In genomic region chr19:11736696-11737095, GRCh38 we compare ENCODE assay signal across 8 cellular contexts. TPM values are rescaled to one million over a fixed set of nuclear protein-coding genes. Genes with fewer than 3 reads are reported as not detected.
DNase-seq lines count a peak whose midpoint lies in the region; ATAC-seq and TF ChIP-seq lines count a peak whose summit lies in the region.

No MANE protein-coding gene starts in this region.

- no peaks in the 10 kb centered on the region for H3K9me3 Mint-ChIP-seq in activated B cell treated with CpG ODN at 0.5 μM for 24 hours

- CTCF ChIA-PET in BJ (lab: Yijun Ruan, JAX) = interaction anchor here (0.8 to 2.6 kb wide), 4 partner anchors 9 to 61 kb away, joined by 3 to 12 read pairs (median 4); partner anchors contain the start of gene ZNF491
- CTCF ChIA-PET in activated B cell treated with CpG ODN at 0.5 μM for 24 hours (lab: Charles Lee) = no interaction called here

- H3F3A ChIP-seq in GM23248 (ENCODE audit: insufficient read depth) = peaks cover 16% of the 10 kb centered on the region; the same call in 1 of the 2 replicates

- H3K36me3 Mint-ChIP-seq in activated B cell treated with CpG ODN at 0.5 μM for 24 hours (ENCODE audit: low read depth) = peaks cover 3% of the 10 kb centered on the region

- H3K9ac ChIP-seq in GM23248 = no peak overlapping the region

- H3K4me3 Mint-ChIP-seq in activated B cell treated with CpG ODN at 0.5 μM for 24 hours = peak overlapping the region; percentile 46

- no peaks in the 10 kb centered on the region for H3K27me3 ChIP-seq in BJ (ENCODE audit: control insufficient read depth, insufficient read depth, low read length)
- H3K27me3 ChIP-seq in GM23248 (replicated peaks; ENCODE audit: insufficient read depth) = no peaks in the 10 kb centered on the region

- peak; percentile 10 for DNase-seq in BJ (ENCODE audit: low read depth)
- peak; percentile 81 for DNase-seq in GM23248
- peak; percentile 15 for DNase-seq in activated B cell treated with CpG ODN at 0.5 μM for 24 hours
- peak; percentile 4 for DNase-seq in inferior parietal cortex (ENCODE audit: extremely low spot score)
- no peak for DNase-seq in NCI-H1105 (lab: John Stamatoyannopoulos, UW)

- ATAC-seq in activated B cell treated with CpG ODN at 0.5 μM for 24 hours (ENCODE audit: low read depth) (no peak), GM21786 (IDR thresholded peaks at IDR 0.05; ENCODE audit: unreplicated experiment) (no peak), HG03378 (IDR thresholded peaks at IDR 0.05; ENCODE audit: unreplicated experiment) (no peak), HG03108 (IDR thresholded peaks at IDR 0.05; ENCODE audit: unreplicated experiment) (no peak)

- H3K9me3 ChIP-seq in GM23248 (ENCODE audit: low read depth) = no peaks in the 10 kb centered on the region

- peaks cover 21% of the 10 kb centered on the region for H3K4me1 ChIP-seq in GM23248 (ENCODE audit: insufficient read depth)

- peak overlapping the region; percentile 54 for H3K4me2 ChIP-seq in GM23248 (ENCODE audit: unreplicated experiment)

- no peak overlapping the region for H3K27ac Mint-ChIP-seq in activated B cell treated with CpG ODN at 0.5 μM for 24 hours

- H3K27ac ChIP-seq in GM23248 = peak overlapping the region; percentile 35

- no peak overlapping the region for H3K4me3 ChIP-seq in BJ (ENCODE audit: low read depth, low read length)
- peak overlapping the region; percentile 82; the same call in 1 of the 2 replicates for H3K4me3 ChIP-seq in GM23248

- in situ Hi-C loops in GM23248 (cut with MboI) = no loop called here

- intact Hi-C loops in activated B cell treated with CpG ODN at 0.5 μM for 24 hours (cut with micrococcal nuclease) = loop anchor here (5.0 kb wide), 1 partner anchor 876 kb away; the partner anchor contains the start of genes ZNF490 and ZNF791

- no peaks in the 10 kb centered on the region for H3K27me3 Mint-ChIP-seq in activated B cell treated with CpG ODN at 0.5 μM for 24 hours

- POLR2A ChIA-PET in BJ (lab: Charles Lee) = interaction anchor here (0.5 kb wide), 1 partner anchor 1206 kb away, joined by 3 read pairs; no protein-coding TSS in a partner anchor
- POLR2A ChIA-PET in activated B cell treated with CpG ODN at 0.5 μM for 24 hours (lab: Charles Lee) = interaction anchor here (0.5 to 0.7 kb wide), 2 partner anchors 10 to 46 kb away, joined by 3 to 12 read pairs; no protein-coding TSS in a partner anchor

- peaks cover 25% of the 10 kb centered on the region for H3K4me1 Mint-ChIP-seq in activated B cell treated with CpG ODN at 0.5 μM for 24 hours

- H4K20me1 ChIP-seq in GM23248 (ENCODE audit: insufficient read depth) = no peaks in the 10 kb centered on the region

- H3K9me2 ChIP-seq in GM23248 (ENCODE audit: insufficient read depth) = no peaks in the 10 kb centered on the region

- 6 to 17% methylated on average over 2 of the region's 2 CpGs for WGBS in GM23248 (ENCODE audit: low coverage in 1 of 2, low lambda C conversion rate in 2 of 2, missing lambda C conversion rate in 2 of 2), 2 experiments

- peaks cover 51% of the 10 kb centered on the region for H3K79me2 ChIP-seq in GM23248 (ENCODE audit: insufficient read depth)

- no peak overlapping the region for H2AFZ ChIP-seq in GM23248

- no peak for TF ChIP-seq CTCF in BJ (IDR thresholded peaks at IDR 0.05; ENCODE audit: insufficient read depth, low read depth, low read length)
- TF ChIP-seq CTCF in activated B cell treated with CpG ODN at 0.5 μM for 24 hours (IDR thresholded peaks at IDR 0.05) = no peak

- H3K36me3 ChIP-seq in BJ (ENCODE audit: control insufficient read depth, insufficient read depth, low read length) (no peaks in the 10 kb centered on the region), GM23248 (ENCODE audit: low read depth) (no peaks in the 10 kb centered on the region)

RNA-seq across cellular contexts. Expression of gene ZNF823, which starts 2.0 kb away (rescaled TPM):
- polyA plus RNA-seq in BJ (2011; rRNA removed) (1.9 and 2.9 TPM in 2 replicates), GM23248 (2016; fragmentation: Nextera tagmentation; extraction: Ambion mirVana) (1.9 and 3.0 TPM in 2 replicates)
- polyA minus RNA-seq in BJ (2011; rRNA and poly(A)+ RNA removed) = 3.0 and 3.7 TPM in 2 replicates
- total RNA-seq in GM23248 (2014; rRNA removed; shearing (Covaris generic)) = 6.8 and 7.2 TPM in 2 replicates
- total RNA-seq in activated B cell treated with CpG ODN at 0.5 μM for 24 hours = 2.6 and 3.0 TPM in 2 replicates

RNA-seq across cellular contexts. Expression of gene ZNF441, which starts 30.1 kb away (rescaled TPM):
- polyA plus RNA-seq in BJ (2011; rRNA removed) (3.4 and 5.4 TPM in 2 replicates), GM23248 (2016; fragmentation: Nextera tagmentation; extraction: Ambion mirVana) (3.5 and 3.6 TPM in 2 replicates)
- 3.4 and 4.5 TPM in 2 replicates for polyA minus RNA-seq in BJ (2011; rRNA and poly(A)+ RNA removed)
- 6.5 and 8.5 TPM in 2 replicates for total RNA-seq in GM23248 (2014; rRNA removed; shearing (Covaris generic))
- total RNA-seq in activated B cell treated with CpG ODN at 0.5 μM for 24 hours = 23.3 and 23.9 TPM in 2 replicates
